In the genomic region with DNA sequence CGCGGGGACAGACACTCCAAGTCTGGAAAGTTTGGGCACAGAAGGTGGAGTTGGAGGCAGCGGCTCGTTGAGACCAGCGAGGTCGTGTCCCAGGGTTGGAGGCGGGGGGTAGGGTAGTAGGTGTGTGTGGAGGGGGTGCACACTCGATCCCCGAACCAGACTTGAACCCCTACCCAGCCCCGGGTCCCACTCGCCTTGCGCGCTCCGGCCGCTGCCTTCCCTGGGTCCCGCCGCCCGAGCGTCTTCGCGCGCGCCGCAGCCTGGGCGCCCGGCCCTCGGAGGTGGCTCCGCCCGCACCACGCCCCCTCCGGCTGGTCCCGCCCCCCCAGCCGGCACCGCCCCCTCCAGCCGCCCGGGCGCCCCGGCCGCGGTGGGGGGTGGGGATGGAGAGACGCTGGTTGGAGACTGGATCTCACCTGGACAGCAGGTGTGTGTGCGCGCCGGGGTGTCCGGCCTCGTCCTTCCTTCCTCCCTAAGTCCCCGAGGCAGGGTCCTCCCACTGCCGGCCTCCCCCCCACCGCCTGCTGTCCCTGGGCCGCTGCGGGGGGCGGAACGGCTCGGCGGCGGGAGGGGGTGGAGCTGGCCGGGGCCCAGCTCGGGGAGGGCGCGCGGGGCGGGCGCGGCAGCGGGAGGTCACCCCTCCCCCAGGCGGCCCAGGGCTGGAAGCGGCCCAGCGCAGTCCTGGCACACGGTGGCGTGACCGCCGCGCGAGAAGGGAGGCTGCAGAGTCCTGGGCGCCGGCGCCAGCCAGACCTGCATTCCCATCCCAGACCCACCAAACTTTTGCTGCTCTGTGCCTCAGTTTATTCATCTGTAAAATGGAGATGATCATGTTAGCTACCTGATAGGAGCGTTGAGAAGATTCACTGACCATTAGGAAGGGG, we compare ENCODE assay signal across 8 cellular contexts. TPM values are rescaled to one million over a fixed set of nuclear protein-coding genes. Genes with fewer than 3 reads are reported as not detected.
DNase-seq lines count a peak whose midpoint lies in the region; ATAC-seq and TF ChIP-seq lines count a peak whose summit lies in the region.

KANK2 (minus strand) TSS at position 255 of the 884 bp plus-strand sequence. CDS start 3,034 bp downstream, outside the sequence.

- H3K4me3 ChIP-seq in MM.1S (ENCODE audit: low read length) (peak within 1 kb of the TSS; percentile 85), ovary (peak within 1 kb of the TSS; percentile 91), thoracic aorta (peak within 1 kb of the TSS; percentile 99)

- H2AFZ ChIP-seq in MM.1S (ENCODE audit: low read length) = peak within 1 kb of the TSS; percentile 85

- H3K9ac ChIP-seq in MM.1S (ENCODE audit: low read length) = peak within 1 kb of the TSS; percentile 79

- H3K79me2 ChIP-seq in MM.1S (ENCODE audit: low read length) = 0 out of 2 replicates have a peak, but pooled peaks cover 3% of the 10 kb centered on the region

- H3K36me3 ChIP-seq in MM.1S (replicated peaks; ENCODE audit: insufficient read depth, low read length) = no peaks in the 10 kb centered on the region
- no peaks in the 10 kb centered on the region for H3K36me3 ChIP-seq in ovary
- H3K36me3 ChIP-seq in thoracic aorta = peaks cover 17% of the 10 kb centered on the region

- intact Hi-C loops in head of caudate nucleus (cut with DNase I) = no loop called here
- intact Hi-C loops in ovary (cut with DNase I) = loop anchor here in 1 of 4 donors (5.0 kb wide), 1 partner anchor 40 kb away; the partner anchor contains the start of gene SPC24

- no peaks in the 10 kb centered on the region for H3K9me2 ChIP-seq in MM.1S (replicated peaks; ENCODE audit: insufficient read depth, low read length)

- 0 out of 2 replicates have a peak, but pooled peaks cover 3% of the 10 kb centered on the region for H3K4me1 ChIP-seq in MM.1S (ENCODE audit: low read length)
- peaks cover 10% of the 10 kb centered on the region for H3K4me1 ChIP-seq in ovary (ENCODE audit: insufficient read depth)
- H3K4me1 ChIP-seq in thoracic aorta (ENCODE audit: control insufficient read depth in 1 of 2, low read depth in 2 of 2) = peaks cover 29 to 53% of the 10 kb centered on the region in 2 donors

- peak; percentile 87 for ATAC-seq in thoracic aorta (ENCODE audit: insufficient number of reproducible peaks, low FRiP score, low read depth)

- WGBS in ovary, 3 donors = 1% methylated on average over 46 to 78 of the region's 78 CpGs

- H3F3A ChIP-seq in MM.1S (ENCODE audit: insufficient read depth, low read length) = peaks cover 5% of the 10 kb centered on the region; the same call in 1 of the 2 replicates

- peak; percentile 32 for TF ChIP-seq CTCF in MM.1S (IDR thresholded peaks at IDR 0.05; ENCODE audit: low read length)
- no peak for TF ChIP-seq CTCF in ovary (IDR thresholded peaks at IDR 0.05)
- TF ChIP-seq CTCF in thoracic aorta (IDR thresholded peaks at IDR 0.05) = no peak

- H3K27me3 ChIP-seq in MM.1S (replicated peaks; ENCODE audit: insufficient read depth, low read length) (no peaks in the 10 kb centered on the region), ovary (no peaks in the 10 kb centered on the region), thoracic aorta (replicated peaks; ENCODE audit: insufficient read depth) (no peaks in the 10 kb centered on the region)

- no peaks in the 10 kb centered on the region for H4K20me1 ChIP-seq in MM.1S (ENCODE audit: insufficient read depth, low read length)

- DNase-seq in EH (ENCODE audit: low read depth) (peak; percentile 80), H4 (ENCODE audit: low spot score) (peak; percentile 60), MM.1S (peak; percentile 85), SKM-1 treated with dmso at 0.1 percent for 144 hours (lab: John Stamatoyannopoulos, UW; ENCODE audit: unreplicated experiment) (peak; percentile 68), head of caudate nucleus (peak; percentile 26 to 91 (median 81)), ovary (peak; percentile 87 to 93 (median 92)), thoracic aorta (ENCODE audit: low spot score) (no peak)
- peak; percentile 37 for DNase-seq in activated naive CD8-positive, alpha-beta T cell treated with anti-CD3 and anti-CD28 coated beads, Interleukin-2, amount 50 U/mL, for 16 hours (ENCODE audit: low read depth, low spot score)

- peak; percentile 89 for TF ChIP-seq POLR2A in ovary (IDR thresholded peaks at IDR 0.05)

- no peaks in the 10 kb centered on the region for H3K9me3 ChIP-seq in MM.1S (replicated peaks; ENCODE audit: insufficient read depth, low read length)
- H3K9me3 ChIP-seq in ovary = no peaks in the 10 kb centered on the region
- no peaks in the 10 kb centered on the region for H3K9me3 ChIP-seq in thoracic aorta

- H3K4me2 ChIP-seq in MM.1S (ENCODE audit: low read depth, low read length) = peak within 1 kb of the TSS; percentile 98

- H3K27ac ChIP-seq in MM.1S (ENCODE audit: low read length) (peak within 1 kb of the TSS; percentile 57; the same call in 1 of the 2 replicates), ovary (peak within 1 kb of the TSS; percentile 80 to 89), thoracic aorta (peak within 1 kb of the TSS; percentile 95 to 99)

- TF ChIP-seq EP300 in ovary (IDR thresholded peaks at IDR 0.05) = no peak

RNA-seq across cellular contexts. Expression of gene KANK2, which starts in this region (rescaled TPM):
- total RNA-seq in H4 (2014; rRNA removed; shearing (Covaris generic)) = 63.8 and 79.8 TPM in 2 replicates
- total RNA-seq in ovary = 100 to 1,000 TPM; 238 to 642 (median 479) TPM
- polyA plus RNA-seq in ovary = 100 to 1,000 TPM; 289 to 433 TPM
- total RNA-seq in thoracic aorta = 100 to 1,000 TPM; 647 to 689 TPM
